ENCODE assay signal across 17 cellular contexts in the genomic region with DNA sequence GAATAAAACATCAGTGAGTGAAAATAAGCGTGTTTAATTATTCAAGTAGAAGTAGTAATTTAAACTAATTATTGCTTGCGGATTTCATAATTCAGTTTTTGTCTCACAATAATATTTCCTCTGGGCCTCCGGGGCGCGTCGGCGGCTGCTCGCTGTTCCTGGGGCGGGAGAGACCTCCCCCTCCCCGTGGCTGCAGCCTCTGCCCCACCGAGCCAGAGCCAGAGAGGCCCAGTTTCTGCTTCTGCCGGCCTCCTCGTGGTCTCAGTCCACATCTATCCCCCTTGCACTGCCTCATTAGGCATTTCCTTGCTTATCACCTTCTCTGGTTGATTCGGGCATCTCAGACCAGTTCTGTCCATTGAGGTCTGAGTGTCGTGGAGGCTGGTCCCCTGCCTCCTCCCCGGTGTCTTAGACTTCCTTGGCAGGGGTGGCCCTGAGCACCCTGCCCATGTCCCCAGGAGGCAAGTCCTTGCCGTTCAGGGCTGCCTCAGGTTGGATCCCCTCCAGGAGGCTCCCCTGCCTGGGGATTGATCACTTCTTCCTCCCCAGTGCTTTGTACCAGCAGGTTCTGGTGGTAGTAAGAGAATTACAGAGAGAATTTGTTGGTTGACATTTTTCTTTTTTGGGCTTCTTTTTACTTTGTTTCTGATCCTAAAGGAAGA. TPM values are rescaled to one million over a fixed set of nuclear protein-coding genes. Genes with fewer than 3 reads are reported as not detected.
DNase-seq lines count a peak whose midpoint lies in the region; ATAC-seq and TF ChIP-seq lines count a peak whose summit lies in the region.
"Had no signal": no experiment of that assay in that cellular context is flagged by ENCODE, and none has a peak within 500 bp of the region (broad histone marks: within the 10 kb centered on the region; RNA-seq: fewer than 3 reads in every experiment).

No MANE protein-coding gene starts in this region.

- H3K4me1 ChIP-seq in GM23338 (ENCODE audit: insufficient read depth) (peaks cover 50% of the 10 kb centered on the region), mesenchymal stem cell (ENCODE audit: control insufficient read depth, insufficient read depth, low read depth, low read length) (peaks cover 41% of the 10 kb centered on the region), HAP-1 (no peaks in the 10 kb centered on the region; the same call in 1 of the 2 replicates)

- H3F3A ChIP-seq in GM23338 (replicated peaks; ENCODE audit: low read depth) = no peaks in the 10 kb centered on the region

- no peaks in the 10 kb centered on the region; the same call in 1 of the 2 replicates for H3K79me2 ChIP-seq in GM23338 (replicated peaks; ENCODE audit: insufficient read depth)

- H3K9ac ChIP-seq in SK-N-MC (ENCODE audit: insufficient read length) (no peak overlapping the region), mesenchymal stem cell (ENCODE audit: low read length) (no peak overlapping the region)
- H3K9ac ChIP-seq: KMS-11 had no signal

- H2AFZ ChIP-seq in GM23338 (no peak overlapping the region), mesenchymal stem cell (ENCODE audit: low read depth, low read length) (no peak overlapping the region)

- DNase-seq in GM23338 (ENCODE audit: low spot score) (no peak), SK-N-MC (ENCODE audit: low read depth, low spot score) (no peak), mesenchymal stem cell (no peak), HAP-1 (ENCODE audit: low spot score in 2 of 2) (no peak)
- no peak for DNase-seq in stimulated activated naive B cell treated with anti-CD40 and anti-IgM and Interleukin-4, amounts not matched to agents 10 μg/mL and 1 μg/mL and 100 μg/mL, for 72 hours
- DNase-seq: ACHN, DMS 273 treated with DMSO at 0.1 percent for 48 hours, GDM1, NCI-H1417 treated with DMSO at 0.1 percent for 48 hours, NCI-H187 treated with DMSO at 0.1 percent for 48 hours, NCI-H2171, T-cell had no signal

- H3K27me3 ChIP-seq in GM23338 (ENCODE audit: insufficient read depth) (no peaks in the 10 kb centered on the region), mesenchymal stem cell (ENCODE audit: control insufficient read depth in 1 of 2, insufficient read depth in 1 of 2, low read length in 2 of 2) (no peaks in the 10 kb centered on the region), HAP-1 (ENCODE audit: low read depth) (no peaks in the 10 kb centered on the region)
- H3K27me3 ChIP-seq: Peyer's patch had no signal

- H3K4me1 Mint-ChIP-seq in GM23338 = peaks cover 61% of the 10 kb centered on the region
- H3K4me1 Mint-ChIP-seq in stimulated activated naive B cell treated with anti-CD40 and anti-IgM and Interleukin-4, amounts not matched to agents 10 μg/mL and 1 μg/mL and 100 μg/mL, for 72 hours = peaks cover 9 to 20% of the 10 kb centered on the region in 2 donors

- peaks cover 36% of the 10 kb centered on the region for H3K79me1 ChIP-seq in mesenchymal stem cell (replicated peaks; ENCODE audit: low read length, poor library complexity, severe bottlenecking)

- no peak overlapping the region for H3K23ac ChIP-seq in mesenchymal stem cell (ENCODE audit: low read length in 2 of 2)

- no peak overlapping the region for H2BK5ac ChIP-seq in mesenchymal stem cell (ENCODE audit: low read depth, low read length, poor library complexity, severe bottlenecking)

- H3K18ac ChIP-seq in mesenchymal stem cell (ENCODE audit: low read depth in 1 of 2, low read length in 2 of 2) = no peak overlapping the region

- ATAC-seq in GM23338 (peak; percentile 19; the same call in 1 of the 3 replicates), GM18502 (IDR thresholded peaks at IDR 0.05; ENCODE audit: poor library complexity, unreplicated experiment) (no peak), HG03520 (IDR thresholded peaks at IDR 0.05; ENCODE audit: unreplicated experiment) (no peak)
- ATAC-seq in stimulated activated naive B cell treated with anti-CD40 and anti-IgM and Interleukin-4, amounts not matched to agents 10 μg/mL and 1 μg/mL and 100 μg/mL, for 72 hours (replicated peaks) = no peak
- ATAC-seq: T-cell had no signal

- H2BK12ac ChIP-seq in mesenchymal stem cell (ENCODE audit: low read length in 2 of 2) = no peak overlapping the region

- no peak overlapping the region for H2BK120ac ChIP-seq in mesenchymal stem cell (ENCODE audit: low read depth, low read length)

- H3K27ac ChIP-seq in GM23338 (ENCODE audit: low read depth) = no peak overlapping the region
- no peak overlapping the region for H3K27ac ChIP-seq in SK-N-MC
- no peak overlapping the region for H3K27ac ChIP-seq in mesenchymal stem cell (ENCODE audit: low read length, poor library complexity, severe bottlenecking)
- H3K27ac ChIP-seq: C4-2B, KMS-11, Peyer's patch had no signal

- H3K27me3 Mint-ChIP-seq in GM23338 (ENCODE audit: insufficient read depth, low read depth, poor library complexity) = peaks cover 8% of the 10 kb centered on the region
- H3K27me3 Mint-ChIP-seq in stimulated activated naive B cell treated with anti-CD40 and anti-IgM and Interleukin-4, amounts not matched to agents 10 μg/mL and 1 μg/mL and 100 μg/mL, for 72 hours = no peaks in the 10 kb centered on the region
- H3K27me3 Mint-ChIP-seq: T-cell had no signal

- H3K4me3 ChIP-seq in GM23338 (no peak overlapping the region), SK-N-MC (peak overlapping the region; percentile 15), mesenchymal stem cell (ENCODE audit: insufficient read depth in 1 of 2, low read depth in 1 of 2, low read length in 2 of 2) (no peak overlapping the region), HAP-1 (no peak overlapping the region)
- H3K4me3 ChIP-seq: Peyer's patch had no signal

- H3K9me3 ChIP-seq in SK-N-MC (ENCODE audit: low read depth, low read length) = no peaks in the 10 kb centered on the region
- no peaks in the 10 kb centered on the region for H3K9me3 ChIP-seq in mesenchymal stem cell (ENCODE audit: control insufficient read depth, low read length)
- no peaks in the 10 kb centered on the region for H3K9me3 ChIP-seq in HAP-1
- H3K9me3 ChIP-seq: Peyer's patch had no signal

- no peak overlapping the region for H4K91ac ChIP-seq in mesenchymal stem cell (ENCODE audit: low read length)

- in situ Hi-C loops in HAP-1 (cut with MboI; ENCODE audit: low sequenced_read_pairs) = no loop called here

- no peak overlapping the region for H3K27ac Mint-ChIP-seq in GM23338
- H3K27ac Mint-ChIP-seq in stimulated activated naive B cell treated with anti-CD40 and anti-IgM and Interleukin-4, amounts not matched to agents 10 μg/mL and 1 μg/mL and 100 μg/mL, for 72 hours = peak overlapping the region; percentile 25
- H3K27ac Mint-ChIP-seq: T-cell had no signal

- TF ChIP-seq CTCF in GM23338 (conservative IDR thresholded peaks at IDR 0.05; ENCODE audit: low read depth in 2 of 2) = no peak

- WGBS in mesenchymal stem cell = 90% methylated on average over 16 of the region's 17 CpGs

- peak overlapping the region; percentile 28 for H2AK5ac ChIP-seq in mesenchymal stem cell (ENCODE audit: low read length, severe bottlenecking)

- no peak overlapping the region for H3K4ac ChIP-seq in mesenchymal stem cell (ENCODE audit: low read depth in 1 of 2, low read length in 2 of 2)

- H3K36me3 Mint-ChIP-seq in GM23338 (ENCODE audit: low read depth) = no peaks in the 10 kb centered on the region
- peaks cover 8 to 24% of the 10 kb centered on the region in 2 donors for H3K36me3 Mint-ChIP-seq in stimulated activated naive B cell treated with anti-CD40 and anti-IgM and Interleukin-4, amounts not matched to agents 10 μg/mL and 1 μg/mL and 100 μg/mL, for 72 hours

- no peak overlapping the region for H4K8ac ChIP-seq in mesenchymal stem cell (ENCODE audit: low read length)

- H3K36me3 ChIP-seq in GM23338 (ENCODE audit: insufficient read depth) = no peaks in the 10 kb centered on the region
- H3K36me3 ChIP-seq in SK-N-MC (ENCODE audit: insufficient read depth, low read length) = no peaks in the 10 kb centered on the region
- H3K36me3 ChIP-seq in mesenchymal stem cell (ENCODE audit: control insufficient read depth in 1 of 2, insufficient read depth in 2 of 2, low read depth in 1 of 2, low read length in 2 of 2) = peaks cover 0 to 4% of the 10 kb centered on the region in 2 experiments
- H3K36me3 ChIP-seq in HAP-1 (replicated peaks) = no peaks in the 10 kb centered on the region
- H3K36me3 ChIP-seq: Peyer's patch had no signal

- no peaks in the 10 kb centered on the region for H4K20me1 ChIP-seq in GM23338 (replicated peaks; ENCODE audit: insufficient read depth)

- H3K9me2 ChIP-seq in GM23338 (ENCODE audit: insufficient read depth) = no peaks in the 10 kb centered on the region

- H3K4me2 ChIP-seq in GM23338 (no peak overlapping the region), mesenchymal stem cell (ENCODE audit: low read length, poor library complexity, severe bottlenecking) (no peak overlapping the region)
- H3K4me2 ChIP-seq: KMS-11 had no signal

- H3K14ac ChIP-seq in mesenchymal stem cell (ENCODE audit: low read length in 2 of 2) = no peak overlapping the region

- no peak overlapping the region; the same call in 2 of the 3 replicates for H3K4me3 Mint-ChIP-seq in GM23338
- no peak overlapping the region for H3K4me3 Mint-ChIP-seq in stimulated activated naive B cell treated with anti-CD40 and anti-IgM and Interleukin-4, amounts not matched to agents 10 μg/mL and 1 μg/mL and 100 μg/mL, for 72 hours
- H3K4me3 Mint-ChIP-seq: T-cell had no signal

- H3K9me3 Mint-ChIP-seq in GM23338 = no peaks in the 10 kb centered on the region
- H3K9me3 Mint-ChIP-seq in stimulated activated naive B cell treated with anti-CD40 and anti-IgM and Interleukin-4, amounts not matched to agents 10 μg/mL and 1 μg/mL and 100 μg/mL, for 72 hours = no peaks in the 10 kb centered on the region
- H3K9me3 Mint-ChIP-seq: T-cell had no signal

- H2BK15ac ChIP-seq in mesenchymal stem cell (ENCODE audit: low read depth, poor library complexity, severe bottlenecking) = no peak overlapping the region

TF ChIP-seq in GM23338, 12 proteins besides CTCF, POLR2A, EP300 and RAD21 (continues in another document):
- TF ChIP-seq EZH2 (IDR thresholded peaks at IDR 0.05; ENCODE audit: low read depth, unreplicated experiment) (no peak), EZH2phosphoT487 (IDR thresholded peaks at IDR 0.05; ENCODE audit: unreplicated experiment) (no peak), ZNF114 (CRISPR knock-in tag; IDR thresholded peaks at IDR 0.05) (no peak), ZNF331 (CRISPR knock-in tag; IDR thresholded peaks at IDR 0.05; ENCODE audit: low read depth) (no peak), NANOG (IDR thresholded peaks at IDR 0.05; ENCODE audit: borderline replicate concordance) (no peak), JUNB (IDR thresholded peaks at IDR 0.05; ENCODE audit: unreplicated experiment) (no peak), POLR2AphosphoS5 (IDR thresholded peaks at IDR 0.05; ENCODE audit: low read depth) (no peak)

RNA-seq across cellular contexts. Expression of a gene that starts 24.9 kb away (rescaled TPM):
- total RNA-seq in GM23338 (2014; rRNA removed; shearing (Covaris generic)) = 13.1 and 15.9 TPM in 2 replicates
- 7.8 and 8.5 TPM in 2 replicates for polyA plus RNA-seq in GM23338 (2016; fragmentation: Nextera tagmentation; extraction: Ambion mirVana)
- 12.3 TPM for polyA plus RNA-seq in mesenchymal stem cell (2013, experiment 1 of 2)
- polyA plus RNA-seq in mesenchymal stem cell (2013, experiment 2 of 2) = 12.0 TPM
